Comparison of ENCODE assay signal across 8 cellular contexts in genomic region chr9:71604197-71605063, GRCh38.
DNase-seq lines count a peak whose midpoint lies in the region; ATAC-seq and TF ChIP-seq lines count a peak whose summit lies in the region.

No MANE protein-coding gene starts in this region.

- no peak overlapping the region for H3K4me3 ChIP-seq in Jurkat, Clone E6-1 (ENCODE audit: low read length)
- H3K4me3 ChIP-seq in SJSA1 (no peak overlapping the region), prostate gland (no peak overlapping the region), aorta (ENCODE audit: low read length in 2 of 2) (no peak overlapping the region)

- H3K4me3 Mint-ChIP-seq in glutamatergic neuron (ENCODE audit: unreplicated experiment): no peak overlapping the region

- TF ChIP-seq POLR2A in prostate gland (IDR thresholded peaks at IDR 0.05): no peak

- H3K4me1 ChIP-seq in SJSA1 (replicated peaks) (peaks cover 17% of the 10 kb centered on the region), prostate gland (replicated peaks) (no peaks in the 10 kb centered on the region), aorta (ENCODE audit: control insufficient read depth in 1 of 2, insufficient read depth in 2 of 2, low read length in 2 of 2) (peaks cover 0 to 2% of the 10 kb centered on the region in 2 donors)

- TF ChIP-seq CTCF in glutamatergic neuron (IDR thresholded peaks at IDR 0.05; ENCODE audit: partially characterized antibody, unreplicated experiment): peak; percentile 79
- TF ChIP-seq CTCF in prostate gland (IDR thresholded peaks at IDR 0.05): peak; percentile 37 to 83 (median 75)

- no peaks in the 10 kb centered on the region for H3K9me3 Mint-ChIP-seq in glutamatergic neuron (ENCODE audit: unreplicated experiment)

- 67% methylated on average over 5 of the region's 5 CpGs for WGBS in prostate gland
- WGBS in aorta, 2 donors: 61 to 66% methylated on average over 5 of the region's 5 CpGs

- no peaks in the 10 kb centered on the region for H3K27me3 Mint-ChIP-seq in glutamatergic neuron (ENCODE audit: unreplicated experiment)

- peak; percentile 78 for DNase-seq in DMS 273 (lab: John Stamatoyannopoulos, UW; ENCODE audit: unreplicated experiment)
- peak; percentile 45 for DNase-seq in Jurkat, Clone E6-1 (ENCODE audit: low read depth, low spot score)
- DNase-seq in SJSA1 (ENCODE audit: low read depth in 1 of 2, low spot score in 2 of 2): peak; percentile 47 to 70
- peak; percentile 78 for DNase-seq in activated naive CD4-positive, alpha-beta T cell treated with Interleukin-2 at 50 U/mL for 16 hours
- peak; percentile 81 for DNase-seq in glutamatergic neuron
- peak; percentile 69 for DNase-seq in prostate gland (ENCODE audit: low spot score)
- DNase-seq in aorta: peak; percentile 81 to 86

- H3K36me3 Mint-ChIP-seq in glutamatergic neuron (ENCODE audit: unreplicated experiment): no peaks in the 10 kb centered on the region

- H3K36me3 ChIP-seq in SJSA1 (no peaks in the 10 kb centered on the region), prostate gland (no peaks in the 10 kb centered on the region), aorta (ENCODE audit: control insufficient read depth in 1 of 2, insufficient read depth in 2 of 2, low read length in 1 of 2) (no peaks in the 10 kb centered on the region)

- H3K27me3 ChIP-seq in SJSA1 (replicated peaks): no peaks in the 10 kb centered on the region
- H3K27me3 ChIP-seq in prostate gland (replicated peaks; ENCODE audit: insufficient read depth): no peaks in the 10 kb centered on the region
- no peaks in the 10 kb centered on the region for H3K27me3 ChIP-seq in aorta (ENCODE audit: control insufficient read depth in 1 of 2, insufficient read depth in 2 of 2, low read length in 1 of 2)

- no peaks in the 10 kb centered on the region for H3K4me1 Mint-ChIP-seq in glutamatergic neuron (ENCODE audit: low read depth, unreplicated experiment)

- H3K27ac ChIP-seq in SJSA1 (no peak overlapping the region), prostate gland (no peak overlapping the region), aorta (ENCODE audit: low read depth in 1 of 2, low read length in 2 of 2) (no peak overlapping the region)

- intact Hi-C loops in prostate gland (cut with DNase I): loop anchor here (10.0 kb wide), 1 partner anchor 160 kb away; the partner anchor contains the start of gene CEMIP2
- intact Hi-C loops in aorta (cut with DNase I): loop anchor here in 1 of 2 donors (10.0 kb wide), 1 partner anchor 160 kb away; the partner anchor contains the start of gene CEMIP2

- H3K9me3 ChIP-seq in SJSA1 (replicated peaks): no peaks in the 10 kb centered on the region
- no peaks in the 10 kb centered on the region for H3K9me3 ChIP-seq in prostate gland
- H3K9me3 ChIP-seq in aorta (ENCODE audit: control insufficient read depth, low read length): no peaks in the 10 kb centered on the region

- ATAC-seq in GM21515 (IDR thresholded peaks at IDR 0.05; ENCODE audit: unreplicated experiment) (peak; percentile 89), aorta (ENCODE audit: low FRiP score) (peak; percentile 74)

- no peak overlapping the region for H3K27ac Mint-ChIP-seq in glutamatergic neuron (ENCODE audit: unreplicated experiment)
